Comparison of ENCODE assay signal across 8 cellular contexts in genomic region chr6:129936329-129937165, GRCh38.
DNase-seq lines count a peak whose midpoint lies in the region; TF ChIP-seq lines count a peak whose summit lies in the region.

No MANE protein-coding gene starts in this region.

- H3K27ac Mint-ChIP-seq in neural crest cell (ENCODE audit: unreplicated experiment) = no peak overlapping the region

- no peak overlapping the region for H3K4me3 Mint-ChIP-seq in neural crest cell

- TF ChIP-seq CTCF in esophagus squamous epithelium (IDR thresholded peaks at IDR 0.05) = peak in 5 of 6 experiments; percentile 15 to 52 (median 39)
- peak; percentile 75 for TF ChIP-seq CTCF in neural crest cell (conservative IDR thresholded peaks at IDR 0.05)

- peak overlapping the region in 1 of 4 donors; percentile 3 for H3K4me3 ChIP-seq in esophagus squamous epithelium

- WGBS in esophagus squamous epithelium, 2 donors = 13 to 15% methylated on average over 7 of the region's 7 CpGs

- H3K4me1 Mint-ChIP-seq in neural crest cell = peaks cover 4% of the 10 kb centered on the region

- CTCF ChIA-PET in HEK293T (lab: Yijun Ruan, JAX) = interaction anchor here (0.6 to 1.0 kb wide), 3 partner anchors 9 to 1332 kb away, joined by 3 to 8 read pairs (median 3); no protein-coding TSS in a partner anchor

- peaks cover 0 to 22% (median 0%) of the 10 kb centered on the region in 4 donors for H3K27me3 ChIP-seq in esophagus squamous epithelium

- no peak for TF ChIP-seq POLR2A in esophagus squamous epithelium (IDR thresholded peaks at IDR 0.05)

- no peak overlapping the region for H3K27ac ChIP-seq in esophagus squamous epithelium

- DNase-seq in activated effector memory CD4-positive, alpha-beta T cell treated with anti-CD3 and anti-CD28 coated beads, Interleukin-2, amount 50 U/mL, for 16 hours = peak; percentile 77
- DNase-seq in activated effector memory CD4-positive, alpha-beta T cell treated with Interleukin-2 at 50 U/mL for 16 hours = no peak
- DNase-seq in HEK293T (ENCODE audit: extremely low spot score) (peak; percentile 60), NCI-H2171 (lab: John Stamatoyannopoulos, UW) (peak; percentile 14), esophagus squamous epithelium (lab: John Stamatoyannopoulos, UW) (no peak), neural crest cell (ENCODE audit: low read depth, low spot score) (peak; percentile 58), DMS79 (lab: John Stamatoyannopoulos, UW) (no peak)
- DNase-seq in activated CD4-positive, alpha-beta T cell treated with anti-CD3 and anti-CD28 coated beads for 4 hours = peak; percentile 48 to 57

- H3K36me3 ChIP-seq in esophagus squamous epithelium = no peaks in the 10 kb centered on the region

- no peaks in the 10 kb centered on the region for H3K36me3 Mint-ChIP-seq in neural crest cell (ENCODE audit: low read depth)

- no peaks in the 10 kb centered on the region for H3K9me3 ChIP-seq in esophagus squamous epithelium

- no peaks in the 10 kb centered on the region for H3K4me1 ChIP-seq in esophagus squamous epithelium

- POLR2A ChIA-PET in HEK293T (lab: Yijun Ruan, JAX) = no interaction called here

- intact Hi-C loops in esophagus squamous epithelium (cut with DNase I) = no loop called here

- no peaks in the 10 kb centered on the region for H3K27me3 Mint-ChIP-seq in neural crest cell (ENCODE audit: low read depth)

- H3K9me3 Mint-ChIP-seq in neural crest cell = no peaks in the 10 kb centered on the region

TF ChIP-seq in HEK293T, 16 proteins besides CTCF, POLR2A, EP300 and RAD21:
- TF ChIP-seq TARDBP (IDR thresholded peaks at IDR 0.05) = 0 out of 2 replicates have a peak, but pooled peaks have one; percentile 18
- TF ChIP-seq ARNT (IDR thresholded peaks at IDR 0.05) = no peak
TF ChIP-seq in HEK293T: peak in this region for 1.

Comparison
In these comparisons a context has a peak if more than half of its experiments do, and no peak if none do; other contexts are left out.
1. DNase-seq: peak in activated effector memory CD4-positive, alpha-beta T cell treated with anti-CD3 and anti-CD28 coated beads, Interleukin-2, amount 50 U/mL, for 16 hours (single experiment), HEK293T (single experiment), NCI-H2171 (single experiment), activated CD4-positive, alpha-beta T cell treated with anti-CD3 and anti-CD28 coated beads for 4 hours (2 of 2) and neural crest cell (single experiment); none in activated effector memory CD4-positive, alpha-beta T cell treated with Interleukin-2 at 50 U/mL for 16 hours (single experiment), esophagus squamous epithelium (single experiment) and DMS79 (single experiment).